In genomic region chr5:173671121-173671949, GRCh38 we compare ENCODE assay signal across 1 cellular context.
TF ChIP-seq lines count a peak whose summit lies in the region.

No MANE protein-coding gene starts in this region.

TF ChIP-seq in K562, 482 proteins besides CTCF, POLR2A, EP300 and RAD21 (continued from another document and continues in another):
- TF ChIP-seq, protein P1, sequence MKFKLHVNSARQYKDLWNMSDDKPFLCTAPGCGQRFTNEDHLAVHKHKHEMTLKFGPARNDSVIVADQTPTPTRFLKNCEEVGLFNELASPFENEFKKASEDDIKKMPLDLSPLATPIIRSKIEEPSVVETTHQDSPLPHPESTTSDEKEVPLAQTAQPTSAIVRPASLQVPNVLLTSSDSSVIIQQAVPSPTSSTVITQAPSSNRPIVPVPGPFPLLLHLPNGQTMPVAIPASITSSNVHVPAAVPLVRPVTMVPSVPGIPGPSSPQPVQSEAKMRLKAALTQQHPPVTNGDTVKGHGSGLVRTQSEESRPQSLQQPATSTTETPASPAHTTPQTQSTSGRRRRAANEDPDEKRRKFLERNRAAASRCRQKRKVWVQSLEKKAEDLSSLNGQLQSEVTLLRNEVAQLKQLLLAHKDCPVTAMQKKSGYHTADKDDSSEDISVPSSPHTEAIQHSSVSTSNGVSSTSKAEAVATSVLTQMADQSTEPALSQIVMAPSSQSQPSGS (CRISPR knock-in tag; IDR thresholded peaks at IDR 0.05): no peak
- TF ChIP-seq ATF1 (CRISPR knock-in tag; IDR thresholded peaks at IDR 0.05) (no peak), ATF1 (tag; IDR thresholded peaks at IDR 0.05) (peak; percentile 67), NR4A1 (CRISPR knock-in tag; IDR thresholded peaks at IDR 0.05) (peak; percentile 23; the same call in 1 of the 2 replicates), NR4A1 (tag; IDR thresholded peaks at IDR 0.05) (peak; percentile 88), ZKSCAN1 (IDR thresholded peaks at IDR 0.05; ENCODE audit: low read depth, low read length) (no peak), PHF21A (IDR thresholded peaks at IDR 0.05; ENCODE audit: borderline replicate concordance, low read depth) (no peak), TEAD2 (tag; IDR thresholded peaks at IDR 0.05) (0 out of 2 replicates have a peak, but pooled peaks have one; percentile 3), TCF7L2 (IDR thresholded peaks at IDR 0.05; ENCODE audit: low read depth, low read length) (no peak), TAF7 (tag; IDR thresholded peaks at IDR 0.05) (no peak), KAT2B (IDR thresholded peaks at IDR 0.05; ENCODE audit: low read depth, low read length) (no peak), ZNF79 (CRISPR knock-in tag; IDR thresholded peaks at IDR 0.05; ENCODE audit: low read depth) (peak; percentile 54; the same call in 1 of the 2 replicates), STAT5B (CRISPR knock-in tag; IDR thresholded peaks at IDR 0.05) (no peak), ZNF134 (CRISPR knock-in tag; conservative IDR thresholded peaks at IDR 0.05) (peak; percentile 54; the same call in 1 of the 2 replicates), MIER1 (IDR thresholded peaks at IDR 0.05; ENCODE audit: low read depth) (no peak), NFIC (IDR thresholded peaks at IDR 0.05) (no peak), ZKSCAN8 (CRISPR knock-in tag; IDR thresholded peaks at IDR 0.05) (peak; percentile 68; the same call in 1 of the 2 replicates), RBM15 (IDR thresholded peaks at IDR 0.05; ENCODE audit: insufficient read depth, low read length) (no peak), SPI1 (IDR thresholded peaks at IDR 0.05; ENCODE audit: borderline replicate concordance, low read depth, low read length) (no peak), CEBPB (tag; IDR thresholded peaks at IDR 0.05) (peak; percentile 51; the same call in 1 of the 2 replicates), ZNF785 (CRISPR knock-in tag; IDR thresholded peaks at IDR 0.05) (no peak), SAFB2 (IDR thresholded peaks at IDR 0.05; ENCODE audit: borderline replicate concordance, low read depth, low read length, severe bottlenecking) (no peak), ZNF212 (CRISPR knock-in tag; IDR thresholded peaks at IDR 0.05) (no peak), ZNF316 (IDR thresholded peaks at IDR 0.05) (0 out of 2 replicates have a peak, but pooled peaks have one; percentile 7), MXI1 (IDR thresholded peaks at IDR 0.05; ENCODE audit: low read depth, low read length) (no peak), HDAC6 (IDR thresholded peaks at IDR 0.05; ENCODE audit: low read depth, low read length) (no peak), MAZ (CRISPR knock-in tag; conservative IDR thresholded peaks at IDR 0.05 in 1 of 2, IDR thresholded peaks at IDR 0.05 in 1 of 2) (0 out of 4 replicates have a peak, but pooled peaks of 1 of the 2 experiments have one; percentile 49), TAF9B (IDR thresholded peaks at IDR 0.05; ENCODE audit: partially characterized antibody) (no peak), BACH1 (tag; IDR thresholded peaks at IDR 0.05) (no peak; the same call in 1 of the 2 replicates), NONO (IDR thresholded peaks at IDR 0.05; ENCODE audit: low read depth in 2 of 2, low read length in 1 of 2) (no peak), LEF1 (IDR thresholded peaks at IDR 0.05) (no peak), SMAD4 (CRISPR knock-in tag; conservative IDR thresholded peaks at IDR 0.05) (peak; percentile 92), ZNF609 (CRISPR knock-in tag; IDR thresholded peaks at IDR 0.05; ENCODE audit: borderline replicate concordance) (no peak), PHB2 (IDR thresholded peaks at IDR 0.05; ENCODE audit: low read depth) (no peak), ZNF239 (CRISPR knock-in tag; IDR thresholded peaks at IDR 0.05) (no peak; the same call in 1 of the 2 replicates), CHD1 (IDR thresholded peaks at IDR 0.05; ENCODE audit: low read length) (no peak), ZBTB1 (CRISPR knock-in tag; IDR thresholded peaks at IDR 0.05; ENCODE audit: borderline replicate concordance, low read depth) (no peak), SRSF9 (IDR thresholded peaks at IDR 0.05; ENCODE audit: borderline replicate concordance, low read depth, low read length) (no peak), CEBPG (CRISPR knock-in tag; IDR thresholded peaks at IDR 0.05) (peak; percentile 80), CEBPG (tag; conservative IDR thresholded peaks at IDR 0.05 in 1 of 2, IDR thresholded peaks at IDR 0.05 in 1 of 2) (peak; percentile 84 to 97), FUS (optimal IDR thresholded peaks at IDR 0.05; ENCODE audit: low read depth, low read length) (no peak), MTA1 (IDR thresholded peaks at IDR 0.05; ENCODE audit: borderline replicate concordance) (peak; percentile 53; the same call in 1 of the 2 replicates), FOXA3 (CRISPR knock-in tag; conservative IDR thresholded peaks at IDR 0.05 in 1 of 2, IDR thresholded peaks at IDR 0.05 in 1 of 2) (no peak), SAP30 (IDR thresholded peaks at IDR 0.05; ENCODE audit: borderline replicate concordance, insufficient read depth, low read depth, low read length, poor library complexity, severe bottlenecking) (no peak), ZNF24 (IDR thresholded peaks at IDR 0.05) (0 out of 2 replicates have a peak, but pooled peaks have one; percentile 37), ELF4 (CRISPR knock-in tag; IDR thresholded peaks at IDR 0.05) (no peak), RAD51 (IDR thresholded peaks at IDR 0.05; ENCODE audit: borderline replicate concordance, low read depth) (peak; percentile 42; the same call in 1 of the 2 replicates), ARNT (IDR thresholded peaks at IDR 0.05) (0 out of 4 replicates have a peak, but pooled peaks of 1 of the 2 experiments have one; percentile 45), HDAC3 (IDR thresholded peaks at IDR 0.05; ENCODE audit: borderline replicate concordance, partially characterized antibody) (peak; percentile 19), HNRNPLL (IDR thresholded peaks at IDR 0.05; ENCODE audit: low read depth, low read length, poor library complexity, severe bottlenecking) (no peak), SRF (CRISPR knock-in tag; IDR thresholded peaks at IDR 0.05) (no peak)
- TF ChIP-seq, protein P2, sequence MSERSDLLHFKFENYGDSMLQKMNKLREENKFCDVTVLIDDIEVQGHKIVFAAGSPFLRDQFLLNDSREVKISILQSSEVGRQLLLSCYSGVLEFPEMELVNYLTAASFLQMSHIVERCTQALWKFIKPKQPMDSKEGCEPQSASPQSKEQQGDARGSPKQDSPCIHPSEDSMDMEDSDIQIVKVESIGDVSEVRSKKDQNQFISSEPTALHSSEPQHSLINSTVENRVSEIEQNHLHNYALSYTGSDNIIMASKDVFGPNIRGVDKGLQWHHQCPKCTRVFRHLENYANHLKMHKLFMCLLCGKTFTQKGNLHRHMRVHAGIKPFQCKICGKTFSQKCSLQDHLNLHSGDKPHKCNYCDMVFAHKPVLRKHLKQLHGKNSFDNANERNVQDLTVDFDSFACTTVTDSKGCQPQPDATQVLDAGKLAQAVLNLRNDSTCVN (CRISPR knock-in tag; IDR thresholded peaks at IDR 0.05): no peak
- TF ChIP-seq, protein P3, sequence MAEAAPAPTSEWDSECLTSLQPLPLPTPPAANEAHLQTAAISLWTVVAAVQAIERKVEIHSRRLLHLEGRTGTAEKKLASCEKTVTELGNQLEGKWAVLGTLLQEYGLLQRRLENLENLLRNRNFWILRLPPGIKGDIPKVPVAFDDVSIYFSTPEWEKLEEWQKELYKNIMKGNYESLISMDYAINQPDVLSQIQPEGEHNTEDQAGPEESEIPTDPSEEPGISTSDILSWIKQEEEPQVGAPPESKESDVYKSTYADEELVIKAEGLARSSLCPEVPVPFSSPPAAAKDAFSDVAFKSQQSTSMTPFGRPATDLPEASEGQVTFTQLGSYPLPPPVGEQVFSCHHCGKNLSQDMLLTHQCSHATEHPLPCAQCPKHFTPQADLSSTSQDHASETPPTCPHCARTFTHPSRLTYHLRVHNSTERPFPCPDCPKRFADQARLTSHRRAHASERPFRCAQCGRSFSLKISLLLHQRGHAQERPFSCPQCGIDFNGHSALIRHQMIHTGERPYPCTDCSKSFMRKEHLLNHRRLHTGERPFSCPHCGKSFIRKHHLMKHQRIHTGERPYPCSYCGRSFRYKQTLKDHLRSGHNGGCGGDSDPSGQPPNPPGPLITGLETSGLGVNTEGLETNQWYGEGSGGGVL (CRISPR knock-in tag; IDR thresholded peaks at IDR 0.05): no peak
- TF ChIP-seq, protein P4, sequence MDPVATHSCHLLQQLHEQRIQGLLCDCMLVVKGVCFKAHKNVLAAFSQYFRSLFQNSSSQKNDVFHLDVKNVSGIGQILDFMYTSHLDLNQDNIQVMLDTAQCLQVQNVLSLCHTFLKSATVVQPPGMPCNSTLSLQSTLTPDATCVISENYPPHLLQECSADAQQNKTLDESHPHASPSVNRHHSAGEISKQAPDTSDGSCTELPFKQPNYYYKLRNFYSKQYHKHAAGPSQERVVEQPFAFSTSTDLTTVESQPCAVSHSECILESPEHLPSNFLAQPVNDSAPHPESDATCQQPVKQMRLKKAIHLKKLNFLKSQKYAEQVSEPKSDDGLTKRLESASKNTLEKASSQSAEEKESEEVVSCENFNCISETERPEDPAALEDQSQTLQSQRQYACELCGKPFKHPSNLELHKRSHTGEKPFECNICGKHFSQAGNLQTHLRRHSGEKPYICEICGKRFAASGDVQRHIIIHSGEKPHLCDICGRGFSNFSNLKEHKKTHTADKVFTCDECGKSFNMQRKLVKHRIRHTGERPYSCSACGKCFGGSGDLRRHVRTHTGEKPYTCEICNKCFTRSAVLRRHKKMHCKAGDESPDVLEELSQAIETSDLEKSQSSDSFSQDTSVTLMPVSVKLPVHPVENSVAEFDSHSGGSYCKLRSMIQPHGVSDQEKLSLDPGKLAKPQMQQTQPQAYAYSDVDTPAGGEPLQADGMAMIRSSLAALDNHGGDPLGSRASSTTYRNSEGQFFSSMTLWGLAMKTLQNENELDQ (CRISPR knock-in tag; IDR thresholded peaks at IDR 0.05; ENCODE audit: borderline replicate concordance): no peak
- TF ChIP-seq, protein P5, sequence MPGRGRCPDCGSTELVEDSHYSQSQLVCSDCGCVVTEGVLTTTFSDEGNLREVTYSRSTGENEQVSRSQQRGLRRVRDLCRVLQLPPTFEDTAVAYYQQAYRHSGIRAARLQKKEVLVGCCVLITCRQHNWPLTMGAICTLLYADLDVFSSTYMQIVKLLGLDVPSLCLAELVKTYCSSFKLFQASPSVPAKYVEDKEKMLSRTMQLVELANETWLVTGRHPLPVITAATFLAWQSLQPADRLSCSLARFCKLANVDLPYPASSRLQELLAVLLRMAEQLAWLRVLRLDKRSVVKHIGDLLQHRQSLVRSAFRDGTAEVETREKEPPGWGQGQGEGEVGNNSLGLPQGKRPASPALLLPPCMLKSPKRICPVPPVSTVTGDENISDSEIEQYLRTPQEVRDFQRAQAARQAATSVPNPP (IDR thresholded peaks at IDR 0.05; ENCODE audit: borderline replicate concordance, insufficient read depth, insufficient read length): no peak
- TF ChIP-seq, protein P6, sequence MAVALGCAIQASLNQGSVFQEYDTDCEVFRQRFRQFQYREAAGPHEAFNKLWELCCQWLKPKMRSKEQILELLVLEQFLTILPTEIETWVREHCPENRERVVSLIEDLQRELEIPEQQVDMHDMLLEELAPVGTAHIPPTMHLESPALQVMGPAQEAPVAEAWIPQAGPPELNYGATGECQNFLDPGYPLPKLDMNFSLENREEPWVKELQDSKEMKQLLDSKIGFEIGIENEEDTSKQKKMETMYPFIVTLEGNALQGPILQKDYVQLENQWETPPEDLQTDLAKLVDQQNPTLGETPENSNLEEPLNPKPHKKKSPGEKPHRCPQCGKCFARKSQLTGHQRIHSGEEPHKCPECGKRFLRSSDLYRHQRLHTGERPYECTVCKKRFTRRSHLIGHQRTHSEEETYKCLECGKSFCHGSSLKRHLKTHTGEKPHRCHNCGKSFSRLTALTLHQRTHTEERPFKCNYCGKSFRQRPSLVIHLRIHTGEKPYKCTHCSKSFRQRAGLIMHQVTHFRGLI (CRISPR knock-in tag; IDR thresholded peaks at IDR 0.05): peak; percentile 81; the same call in 1 of the 2 replicates
